ENCODE assay signal across 1 cellular context in the genomic region with DNA sequence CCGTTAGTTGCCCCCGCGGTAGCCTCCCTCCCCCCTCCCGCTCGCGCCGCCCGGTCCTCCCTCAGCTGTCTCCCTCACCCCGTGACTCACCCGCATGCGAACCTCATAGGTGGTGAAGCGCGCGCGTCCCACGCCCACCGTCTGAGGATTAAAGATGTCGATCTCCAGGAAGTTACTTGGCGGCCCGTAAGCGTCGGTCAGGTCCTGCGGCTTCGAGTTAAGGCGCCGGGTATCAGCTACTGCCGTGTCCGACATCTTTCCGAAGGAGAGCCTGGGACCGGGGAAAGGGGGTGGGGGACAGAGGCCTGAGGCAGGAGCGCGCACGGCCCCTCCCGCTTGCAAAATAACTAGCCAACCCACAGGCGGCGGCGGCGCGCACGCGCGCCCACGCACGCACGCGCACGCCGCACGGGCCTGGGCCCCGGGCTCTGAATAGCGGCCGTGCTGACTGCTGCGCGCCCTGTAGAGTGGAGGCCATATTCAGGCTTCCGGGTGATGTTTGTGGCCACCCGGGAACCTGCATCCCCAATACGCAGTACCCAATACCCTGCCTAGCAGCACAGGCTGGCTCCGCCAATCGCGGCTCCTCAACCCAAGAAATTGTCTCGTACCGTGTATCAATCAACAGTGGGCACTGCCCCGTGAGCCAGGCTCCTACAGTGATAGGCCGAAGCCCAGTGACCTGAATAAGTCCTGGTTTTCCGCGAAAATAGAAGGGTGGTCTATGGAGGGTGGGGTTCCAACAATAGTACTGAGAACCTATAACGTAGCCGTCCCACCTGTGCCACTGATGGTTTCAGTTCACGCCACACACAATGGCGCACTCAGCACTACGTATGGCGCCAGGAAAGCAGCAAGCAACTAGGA.
TF ChIP-seq lines count a peak whose summit lies in the region.

A gene (minus strand): TSS at position 283 of the 867 bp plus-strand sequence. CDS start 28 bp downstream, at position 255.

TF ChIP-seq in K562, 482 proteins besides CTCF, POLR2A, EP300 and RAD21 (continued from another document and continues in another):
- TF ChIP-seq FOS (IDR thresholded peaks at IDR 0.05; ENCODE audit: extremely low read depth, insufficient read length), result peak; percentile 98
- TF ChIP-seq ZNF354B (CRISPR knock-in tag; IDR thresholded peaks at IDR 0.05), result no peak; the same call in 1 of the 2 replicates
- TF ChIP-seq FOXP1 (CRISPR knock-in tag; IDR thresholded peaks at IDR 0.05), result no peak
- TF ChIP-seq MXI1 (IDR thresholded peaks at IDR 0.05; ENCODE audit: low read depth, low read length), result 0 out of 2 replicates have a peak, but pooled peaks have one; percentile 41
- TF ChIP-seq GABPA (tag; conservative IDR thresholded peaks at IDR 0.05; ENCODE audit: low read depth), result peak; percentile 54; the same call in 1 of the 2 replicates
- TF ChIP-seq ZNF384 (IDR thresholded peaks at IDR 0.05; ENCODE audit: low read depth, low read length), result peak; percentile 5; the same call in 1 of the 2 replicates
- peak; percentile 84 for TF ChIP-seq ZNF589 (CRISPR knock-in tag; IDR thresholded peaks at IDR 0.05; ENCODE audit: low read depth)
- TF ChIP-seq ZNF311 (CRISPR knock-in tag; IDR thresholded peaks at IDR 0.05), result no peak
- TF ChIP-seq MYNN (IDR thresholded peaks at IDR 0.05), result no peak
- no peak for TF ChIP-seq MYNN (CRISPR knock-in tag; IDR thresholded peaks at IDR 0.05)
- TF ChIP-seq SLC30A9 (CRISPR knock-in tag; IDR thresholded peaks at IDR 0.05), result no peak
- TF ChIP-seq ZNF583 (CRISPR knock-in tag; IDR thresholded peaks at IDR 0.05), result peak; percentile 83
- TF ChIP-seq, protein P1, sequence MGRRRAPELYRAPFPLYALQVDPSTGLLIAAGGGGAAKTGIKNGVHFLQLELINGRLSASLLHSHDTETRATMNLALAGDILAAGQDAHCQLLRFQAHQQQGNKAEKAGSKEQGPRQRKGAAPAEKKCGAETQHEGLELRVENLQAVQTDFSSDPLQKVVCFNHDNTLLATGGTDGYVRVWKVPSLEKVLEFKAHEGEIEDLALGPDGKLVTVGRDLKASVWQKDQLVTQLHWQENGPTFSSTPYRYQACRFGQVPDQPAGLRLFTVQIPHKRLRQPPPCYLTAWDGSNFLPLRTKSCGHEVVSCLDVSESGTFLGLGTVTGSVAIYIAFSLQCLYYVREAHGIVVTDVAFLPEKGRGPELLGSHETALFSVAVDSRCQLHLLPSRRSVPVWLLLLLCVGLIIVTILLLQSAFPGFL (CRISPR knock-in tag; IDR thresholded peaks at IDR 0.05), result peak; percentile 71; the same call in 1 of the 2 replicates
- TF ChIP-seq TCF7 (IDR thresholded peaks at IDR 0.05; ENCODE audit: borderline replicate concordance), result 0 out of 2 replicates have a peak, but pooled peaks have one; percentile 59
- peak; percentile 59; the same call in 1 of the 2 replicates for TF ChIP-seq PHF8 (IDR thresholded peaks at IDR 0.05; ENCODE audit: borderline replicate concordance, low read length)
- TF ChIP-seq ZNF584 (CRISPR knock-in tag; IDR thresholded peaks at IDR 0.05; ENCODE audit: low read depth), result peak; percentile 94
- TF ChIP-seq, protein P2, sequence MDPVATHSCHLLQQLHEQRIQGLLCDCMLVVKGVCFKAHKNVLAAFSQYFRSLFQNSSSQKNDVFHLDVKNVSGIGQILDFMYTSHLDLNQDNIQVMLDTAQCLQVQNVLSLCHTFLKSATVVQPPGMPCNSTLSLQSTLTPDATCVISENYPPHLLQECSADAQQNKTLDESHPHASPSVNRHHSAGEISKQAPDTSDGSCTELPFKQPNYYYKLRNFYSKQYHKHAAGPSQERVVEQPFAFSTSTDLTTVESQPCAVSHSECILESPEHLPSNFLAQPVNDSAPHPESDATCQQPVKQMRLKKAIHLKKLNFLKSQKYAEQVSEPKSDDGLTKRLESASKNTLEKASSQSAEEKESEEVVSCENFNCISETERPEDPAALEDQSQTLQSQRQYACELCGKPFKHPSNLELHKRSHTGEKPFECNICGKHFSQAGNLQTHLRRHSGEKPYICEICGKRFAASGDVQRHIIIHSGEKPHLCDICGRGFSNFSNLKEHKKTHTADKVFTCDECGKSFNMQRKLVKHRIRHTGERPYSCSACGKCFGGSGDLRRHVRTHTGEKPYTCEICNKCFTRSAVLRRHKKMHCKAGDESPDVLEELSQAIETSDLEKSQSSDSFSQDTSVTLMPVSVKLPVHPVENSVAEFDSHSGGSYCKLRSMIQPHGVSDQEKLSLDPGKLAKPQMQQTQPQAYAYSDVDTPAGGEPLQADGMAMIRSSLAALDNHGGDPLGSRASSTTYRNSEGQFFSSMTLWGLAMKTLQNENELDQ (CRISPR knock-in tag; IDR thresholded peaks at IDR 0.05; ENCODE audit: borderline replicate concordance), result no peak
- peak; percentile 88 for TF ChIP-seq ATF7 (IDR thresholded peaks at IDR 0.05)
- peak; percentile 95 for TF ChIP-seq BHLHE40 (IDR thresholded peaks at IDR 0.05; ENCODE audit: low read length)
- TF ChIP-seq, protein P3, sequence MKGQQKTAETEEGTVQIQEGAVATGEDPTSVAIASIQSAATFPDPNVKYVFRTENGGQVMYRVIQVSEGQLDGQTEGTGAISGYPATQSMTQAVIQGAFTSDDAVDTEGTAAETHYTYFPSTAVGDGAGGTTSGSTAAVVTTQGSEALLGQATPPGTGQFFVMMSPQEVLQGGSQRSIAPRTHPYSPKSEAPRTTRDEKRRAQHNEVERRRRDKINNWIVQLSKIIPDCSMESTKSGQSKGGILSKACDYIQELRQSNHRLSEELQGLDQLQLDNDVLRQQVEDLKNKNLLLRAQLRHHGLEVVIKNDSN (CRISPR knock-in tag; IDR thresholded peaks at IDR 0.05), result peak; percentile 69
- TF ChIP-seq, protein P4, sequence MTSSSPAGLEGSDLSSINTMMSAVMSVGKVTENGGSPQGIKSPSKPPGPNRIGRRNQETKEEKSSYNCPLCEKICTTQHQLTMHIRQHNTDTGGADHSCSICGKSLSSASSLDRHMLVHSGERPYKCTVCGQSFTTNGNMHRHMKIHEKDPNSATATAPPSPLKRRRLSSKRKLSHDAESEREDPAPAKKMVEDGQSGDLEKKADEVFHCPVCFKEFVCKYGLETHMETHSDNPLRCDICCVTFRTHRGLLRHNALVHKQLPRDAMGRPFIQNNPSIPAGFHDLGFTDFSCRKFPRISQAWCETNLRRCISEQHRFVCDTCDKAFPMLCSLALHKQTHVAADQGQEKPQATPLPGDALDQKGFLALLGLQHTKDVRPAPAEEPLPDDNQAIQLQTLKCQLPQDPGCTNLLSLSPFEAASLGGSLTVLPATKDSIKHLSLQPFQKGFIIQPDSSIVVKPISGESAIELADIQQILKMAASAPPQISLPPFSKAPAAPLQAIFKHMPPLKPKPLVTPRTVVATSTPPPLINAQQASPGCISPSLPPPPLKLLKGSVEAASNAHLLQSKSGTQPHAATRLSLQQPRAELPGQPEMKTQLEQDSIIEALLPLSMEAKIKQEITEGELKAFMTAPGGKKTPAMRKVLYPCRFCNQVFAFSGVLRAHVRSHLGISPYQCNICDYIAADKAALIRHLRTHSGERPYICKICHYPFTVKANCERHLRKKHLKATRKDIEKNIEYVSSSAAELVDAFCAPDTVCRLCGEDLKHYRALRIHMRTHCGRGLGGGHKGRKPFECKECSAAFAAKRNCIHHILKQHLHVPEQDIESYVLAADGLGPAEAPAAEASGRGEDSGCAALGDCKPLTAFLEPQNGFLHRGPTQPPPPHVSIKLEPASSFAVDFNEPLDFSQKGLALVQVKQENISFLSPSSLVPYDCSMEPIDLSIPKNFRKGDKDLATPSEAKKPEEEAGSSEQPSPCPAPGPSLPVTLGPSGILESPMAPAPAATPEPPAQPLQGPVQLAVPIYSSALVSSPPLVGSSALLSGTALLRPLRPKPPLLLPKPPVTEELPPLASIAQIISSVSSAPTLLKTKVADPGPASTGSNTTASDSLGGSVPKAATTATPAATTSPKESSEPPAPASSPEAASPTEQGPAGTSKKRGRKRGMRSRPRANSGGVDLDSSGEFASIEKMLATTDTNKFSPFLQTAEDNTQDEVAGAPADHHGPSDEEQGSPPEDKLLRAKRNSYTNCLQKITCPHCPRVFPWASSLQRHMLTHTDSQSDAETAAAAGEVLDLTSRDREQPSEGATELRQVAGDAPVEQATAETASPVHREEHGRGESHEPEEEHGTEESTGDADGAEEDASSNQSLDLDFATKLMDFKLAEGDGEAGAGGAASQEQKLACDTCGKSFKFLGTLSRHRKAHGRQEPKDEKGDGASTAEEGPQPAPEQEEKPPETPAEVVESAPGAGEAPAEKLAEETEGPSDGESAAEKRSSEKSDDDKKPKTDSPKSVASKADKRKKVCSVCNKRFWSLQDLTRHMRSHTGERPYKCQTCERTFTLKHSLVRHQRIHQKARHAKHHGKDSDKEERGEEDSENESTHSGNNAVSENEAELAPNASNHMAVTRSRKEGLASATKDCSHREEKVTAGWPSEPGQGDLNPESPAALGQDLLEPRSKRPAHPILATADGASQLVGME (CRISPR knock-in tag; IDR thresholded peaks at IDR 0.05), result peak; percentile 11; the same call in 1 of the 2 replicates
- TF ChIP-seq ZNF766 (CRISPR knock-in tag; conservative IDR thresholded peaks at IDR 0.05), result peak; percentile 97
- TF ChIP-seq ZNF143 (CRISPR knock-in tag; IDR thresholded peaks at IDR 0.05), result no peak
- TF ChIP-seq ZNF76 (CRISPR knock-in tag; IDR thresholded peaks at IDR 0.05; ENCODE audit: borderline replicate concordance), result peak; percentile 76; the same call in 1 of the 2 replicates
- peak; percentile 65 for TF ChIP-seq L3MBTL2 (IDR thresholded peaks at IDR 0.05)
- TF ChIP-seq ZEB2 (IDR thresholded peaks at IDR 0.05), result peak; percentile 69; the same call in 1 of the 2 replicates
- TF ChIP-seq RB1 (IDR thresholded peaks at IDR 0.05; ENCODE audit: low read depth), result peak; percentile 97
- TF ChIP-seq, protein P5, sequence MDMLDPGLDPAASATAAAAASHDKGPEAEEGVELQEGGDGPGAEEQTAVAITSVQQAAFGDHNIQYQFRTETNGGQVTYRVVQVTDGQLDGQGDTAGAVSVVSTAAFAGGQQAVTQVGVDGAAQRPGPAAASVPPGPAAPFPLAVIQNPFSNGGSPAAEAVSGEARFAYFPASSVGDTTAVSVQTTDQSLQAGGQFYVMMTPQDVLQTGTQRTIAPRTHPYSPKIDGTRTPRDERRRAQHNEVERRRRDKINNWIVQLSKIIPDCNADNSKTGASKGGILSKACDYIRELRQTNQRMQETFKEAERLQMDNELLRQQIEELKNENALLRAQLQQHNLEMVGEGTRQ (CRISPR knock-in tag; IDR thresholded peaks at IDR 0.05), result peak; percentile 57
- TF ChIP-seq ZNF12 (CRISPR knock-in tag; IDR thresholded peaks at IDR 0.05), result peak; percentile 72; the same call in 1 of the 2 replicates
- TF ChIP-seq, protein P6, sequence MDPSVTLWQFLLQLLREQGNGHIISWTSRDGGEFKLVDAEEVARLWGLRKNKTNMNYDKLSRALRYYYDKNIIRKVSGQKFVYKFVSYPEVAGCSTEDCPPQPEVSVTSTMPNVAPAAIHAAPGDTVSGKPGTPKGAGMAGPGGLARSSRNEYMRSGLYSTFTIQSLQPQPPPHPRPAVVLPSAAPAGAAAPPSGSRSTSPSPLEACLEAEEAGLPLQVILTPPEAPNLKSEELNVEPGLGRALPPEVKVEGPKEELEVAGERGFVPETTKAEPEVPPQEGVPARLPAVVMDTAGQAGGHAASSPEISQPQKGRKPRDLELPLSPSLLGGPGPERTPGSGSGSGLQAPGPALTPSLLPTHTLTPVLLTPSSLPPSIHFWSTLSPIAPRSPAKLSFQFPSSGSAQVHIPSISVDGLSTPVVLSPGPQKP (CRISPR knock-in tag; IDR thresholded peaks at IDR 0.05), result peak; percentile 76; the same call in 1 of the 2 replicates
- TF ChIP-seq, protein P7, sequence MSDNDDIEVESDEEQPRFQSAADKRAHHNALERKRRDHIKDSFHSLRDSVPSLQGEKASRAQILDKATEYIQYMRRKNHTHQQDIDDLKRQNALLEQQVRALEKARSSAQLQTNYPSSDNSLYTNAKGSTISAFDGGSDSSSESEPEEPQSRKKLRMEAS (CRISPR knock-in tag; IDR thresholded peaks at IDR 0.05), result peak; percentile 56; the same call in 1 of the 2 replicates
- peak; percentile 12 for TF ChIP-seq TAF1 (IDR thresholded peaks at IDR 0.05; ENCODE audit: control insufficient read depth, extremely low read depth, insufficient read depth, low read length, severe bottlenecking)
- TF ChIP-seq, protein P8, sequence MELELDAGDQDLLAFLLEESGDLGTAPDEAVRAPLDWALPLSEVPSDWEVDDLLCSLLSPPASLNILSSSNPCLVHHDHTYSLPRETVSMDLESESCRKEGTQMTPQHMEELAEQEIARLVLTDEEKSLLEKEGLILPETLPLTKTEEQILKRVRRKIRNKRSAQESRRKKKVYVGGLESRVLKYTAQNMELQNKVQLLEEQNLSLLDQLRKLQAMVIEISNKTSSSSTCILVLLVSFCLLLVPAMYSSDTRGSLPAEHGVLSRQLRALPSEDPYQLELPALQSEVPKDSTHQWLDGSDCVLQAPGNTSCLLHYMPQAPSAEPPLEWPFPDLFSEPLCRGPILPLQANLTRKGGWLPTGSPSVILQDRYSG (tag; conservative IDR thresholded peaks at IDR 0.05; ENCODE audit: low read depth), result peak; percentile 83
- TF ChIP-seq ZSCAN29 (IDR thresholded peaks at IDR 0.05), result no peak
- peak; percentile 28; the same call in 1 of the 2 replicates for TF ChIP-seq MBD2 (IDR thresholded peaks at IDR 0.05; ENCODE audit: borderline replicate concordance, low read depth)
- TF ChIP-seq SREBF1 (IDR thresholded peaks at IDR 0.05; ENCODE audit: borderline replicate concordance, low read depth, low read length), result 0 out of 2 replicates have a peak, but pooled peaks have one; percentile 26
- no peak for TF ChIP-seq HMG20A (CRISPR knock-in tag; conservative IDR thresholded peaks at IDR 0.05)
- TF ChIP-seq DDX20 (tag; IDR thresholded peaks at IDR 0.05; ENCODE audit: low read depth), result no peak
- peak; percentile 85 for TF ChIP-seq CREM (IDR thresholded peaks at IDR 0.05; ENCODE audit: low read depth)
- TF ChIP-seq, protein P9, sequence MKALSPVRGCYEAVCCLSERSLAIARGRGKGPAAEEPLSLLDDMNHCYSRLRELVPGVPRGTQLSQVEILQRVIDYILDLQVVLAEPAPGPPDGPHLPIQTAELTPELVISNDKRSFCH (CRISPR knock-in tag; IDR thresholded peaks at IDR 0.05), result no peak
- TF ChIP-seq, protein P9 (tag; IDR thresholded peaks at IDR 0.05), result peak; percentile 73; the same call in 1 of the 2 replicates
- peak; percentile 53 for TF ChIP-seq ASH1L (IDR thresholded peaks at IDR 0.05; ENCODE audit: borderline replicate concordance, low read depth, partially characterized antibody)
- no peak for TF ChIP-seq NELFE (IDR thresholded peaks at IDR 0.05; ENCODE audit: insufficient read depth, insufficient read length)
